ENCODE assay signal across 1 cellular context in the genomic region with DNA sequence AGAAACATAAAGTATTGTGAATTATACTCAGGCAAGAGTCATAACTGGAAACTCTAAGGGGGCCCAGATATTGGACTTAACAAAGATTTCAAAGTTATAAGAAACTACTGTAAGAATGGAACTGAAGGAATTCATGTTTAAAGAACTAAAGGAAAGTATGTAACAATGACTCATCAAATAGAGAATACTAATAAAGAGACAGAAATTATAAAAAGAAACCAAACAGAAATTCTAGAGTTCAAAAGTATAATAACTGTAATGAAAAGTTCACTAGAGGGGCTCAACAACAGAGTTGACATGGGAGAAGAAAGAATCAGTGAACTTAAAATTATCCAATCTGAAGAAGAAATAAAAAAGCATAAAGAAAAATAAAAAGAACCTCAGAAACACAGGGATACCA.
TF ChIP-seq lines count a peak whose summit lies in the region.

No MANE protein-coding gene starts in this region.

TF ChIP-seq in HEK293, 187 proteins besides CTCF, POLR2A, EP300 and RAD21 (continued from another document):
- TF ChIP-seq, protein P1, sequence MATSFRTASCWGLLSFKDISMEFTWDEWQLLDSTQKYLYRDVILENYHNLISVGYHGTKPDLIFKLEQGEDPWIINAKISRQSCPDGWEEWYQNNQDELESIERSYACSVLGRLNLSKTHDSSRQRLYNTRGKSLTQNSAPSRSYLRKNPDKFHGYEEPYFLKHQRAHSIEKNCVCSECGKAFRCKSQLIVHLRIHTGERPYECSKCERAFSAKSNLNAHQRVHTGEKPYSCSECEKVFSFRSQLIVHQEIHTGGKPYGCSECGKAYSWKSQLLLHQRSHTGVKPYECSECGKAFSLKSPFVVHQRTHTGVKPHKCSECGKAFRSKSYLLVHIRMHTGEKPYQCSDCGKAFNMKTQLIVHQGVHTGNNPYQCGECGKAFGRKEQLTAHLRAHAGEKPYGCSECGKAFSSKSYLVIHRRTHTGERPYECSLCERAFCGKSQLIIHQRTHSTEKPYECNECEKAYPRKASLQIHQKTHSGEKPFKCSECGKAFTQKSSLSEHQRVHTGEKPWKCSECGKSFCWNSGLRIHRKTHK (tag by site-specific recombination; IDR thresholded peaks at IDR 0.05): no peak
TF ChIP-seq in HEK293: peak in this region for 2.
